Comparison of ENCODE assay signal across 6 cellular contexts in genomic region chr15:90264649-90265048, GRCh38. TPM values are rescaled to one million over a fixed set of nuclear protein-coding genes. Genes with fewer than 3 reads are reported as not detected.
DNase-seq lines count a peak whose midpoint lies in the region; ATAC-seq, FAIRE-seq and TF ChIP-seq lines count a peak whose summit lies in the region.

No MANE protein-coding gene starts in this region.

- TF ChIP-seq EP300 in HepG2 (IDR thresholded peaks at IDR 0.05; ENCODE audit: low read depth in 2 of 2, low read length in 2 of 2) (no peak), HepG2 (CRISPR knock-in tag; IDR thresholded peaks at IDR 0.05; ENCODE audit: borderline replicate concordance) (no peak)

- no peak for TF ChIP-seq RAD21 in HepG2 (CRISPR knock-in tag; IDR thresholded peaks at IDR 0.05)

- H3K4me1 ChIP-seq in HUES48 (ENCODE audit: control insufficient read depth, insufficient read depth, low read length) (peaks cover 22% of the 10 kb centered on the region), HepG2 (ENCODE audit: insufficient read depth, low read length) (peaks cover 61% of the 10 kb centered on the region)

- DNase-seq in activated T-cell treated with anti-CD3 and anti-CD28 coated beads, Interleukin-2, amount 50 U/mL, for 1 hour = peak; percentile 27
- DNase-seq in HepG2 (ENCODE audit: low spot score) (peak; percentile 60), HuH-7 (ENCODE audit: low spot score) (no peak)

- peaks cover 3% of the 10 kb centered on the region for H4K20me1 ChIP-seq in HepG2 (ENCODE audit: insufficient read depth, low read length)

- no peak; a peak in 1 of 4 replicates for TF ChIP-seq POLR2A in HepG2 (IDR thresholded peaks at IDR 0.05; ENCODE audit: insufficient read depth in 1 of 2, low read depth in 2 of 2, low read length in 2 of 2)

- ATAC-seq in HepG2 = peak; percentile 68
- no peak for ATAC-seq in HG03460 (IDR thresholded peaks at IDR 0.05; ENCODE audit: unreplicated experiment)
- no peak for ATAC-seq in GM21447 (IDR thresholded peaks at IDR 0.05; ENCODE audit: unreplicated experiment)

- peaks cover 34% of the 10 kb centered on the region for H3K79me2 ChIP-seq in HepG2 (ENCODE audit: insufficient read depth, low read length)

- TF ChIP-seq CTCF in HepG2 (CRISPR knock-in tag; IDR thresholded peaks at IDR 0.05) = no peak

- BruUV-seq in HepG2 (replicated peaks; lab: Mats Ljungman, UMichigan) = no TSS peak

- peak overlapping the region; percentile 87 for H3K4me2 ChIP-seq in HepG2 (ENCODE audit: low read depth, low read length)

- peak overlapping the region; percentile 81; the same call in 1 of the 2 replicates for H3K9ac ChIP-seq in HUES48 (ENCODE audit: low read depth, low read length)
- peak overlapping the region; percentile 88 for H3K9ac ChIP-seq in HepG2 (ENCODE audit: insufficient read depth, low read depth, low read length)

- 0% methylated on average over 2 of the region's 4 CpGs for WGBS in HepG2 (ENCODE audit: low lambda C conversion rate)

- intact Hi-C loops in HepG2 (cut with micrococcal nuclease; ENCODE audit: unreplicated experiment) = loop anchor here (2.0 to 5.0 kb wide), 2 partner anchors 16 to 32 kb away; partner anchors contain the start of genes CIB1, GDPGP1 and TTLL13

- FAIRE-seq in HepG2 (lab: Jason Lieb, UNC) = peak; percentile 54

- POLR2A ChIA-PET in HepG2 (lab: Yijun Ruan, JAX) = no interaction called here

- H3K9me3 ChIP-seq in HUES48 (ENCODE audit: control insufficient read depth, insufficient read depth, low read length) = no peaks in the 10 kb centered on the region
- no peaks in the 10 kb centered on the region for H3K9me3 ChIP-seq in HepG2 (ENCODE audit: low read length)

- in situ Hi-C loops in HepG2 (cut with HindIII; ENCODE audit: extremely low pct_ligation_motif_present, low pct_unique_long_range_greater_than_20kb) = no loop called here

- H3K4me3 ChIP-seq in HUES48 (ENCODE audit: low read depth, low read length) (peak overlapping the region; percentile 97), HepG2 (replicated peaks in 1 of 3; ENCODE audit: insufficient read depth in 1 of 3, low read depth in 2 of 3, low read length in 3 of 3) (peak overlapping the region; percentile 71 to 78 (median 72))

- H3K36me3 ChIP-seq in HUES48 (ENCODE audit: control insufficient read depth, insufficient read depth, low read length) (peaks cover 20% of the 10 kb centered on the region), HepG2 (replicated peaks in 1 of 2; ENCODE audit: control insufficient read depth in 1 of 2, insufficient read depth in 2 of 2, low read length in 2 of 2) (peaks cover 2 to 6% of the 10 kb centered on the region in 2 experiments; a peak in 3 of 5 replicates)

- H3K27ac ChIP-seq in HUES48 (ENCODE audit: low read depth, low read length) (peak overlapping the region; percentile 95), HepG2 (ENCODE audit: extremely low read length, insufficient read depth, low read length) (peak overlapping the region; percentile 83)

- H3K27me3 ChIP-seq in HUES48 (ENCODE audit: control insufficient read depth, insufficient read depth, low read length) = no peaks in the 10 kb centered on the region
- H3K27me3 ChIP-seq in HepG2 (ENCODE audit: control insufficient read depth in 1 of 2, insufficient read depth in 2 of 2, low read length in 2 of 2) = no peaks in the 10 kb centered on the region; a peak in 1 of 5 replicates

- H2AFZ ChIP-seq in HepG2 (ENCODE audit: low read length) = no peak overlapping the region

- CTCF ChIA-PET in HepG2 (lab: Yijun Ruan, JAX; ENCODE audit: low intra/inter-chr PET ratio, low total read pairs) = no interaction called here

RNA-seq across cellular contexts. Expression of gene NGRN, which starts 0.8 kb away (rescaled TPM):
- total RNA-seq in HepG2 (2016; rRNA removed; fragmentation: Illumina TruSeq; extraction: Trizol) = 63.7 and 77.7 TPM in 2 replicates
- total RNA-seq in HepG2 (2016; cell fraction: cytosol; rRNA removed; fragmentation: Illumina TruSeq; extraction: Trizol; ENCODE audit: low read depth) = 11.5 and 13.8 TPM in 2 replicates
- total RNA-seq in HepG2 (2016; cell fraction: insoluble cytoplasmic fraction; rRNA removed; fragmentation: Illumina TruSeq; extraction: Trizol) = 60.1 and 83.0 TPM in 2 replicates
- total RNA-seq in HepG2 (2016; cell fraction: membrane; rRNA removed; fragmentation: Illumina TruSeq; extraction: Trizol) = 39.4 and 40.9 TPM in 2 replicates
- total RNA-seq in HepG2 (2016; cell fraction: nucleus; rRNA removed; fragmentation: Illumina TruSeq; extraction: Trizol) = 26.7 and 28.3 TPM in 2 replicates
- 39.8 and 44.2 TPM in 2 replicates for polyA plus RNA-seq in HepG2 (2011; rRNA removed)
- 31.8 and 47.0 TPM in 2 replicates for polyA plus RNA-seq in HepG2 (2011; cell fraction: cytosol; rRNA removed)
- 12.2 and 16.6 TPM in 2 replicates for polyA plus RNA-seq in HepG2 (2011; cell fraction: nucleus; rRNA removed)
- 42.4 and 48.2 TPM in 2 replicates for polyA plus RNA-seq in HepG2 (2012)
- polyA plus RNA-seq in HepG2 (2016; cell fraction: cytosol; fragmentation: Illumina TruSeq; extraction: Trizol; ENCODE audit: low read depth) = 13.2 and 14.3 TPM in 2 replicates
- polyA plus RNA-seq in HepG2 (2016; cell fraction: insoluble cytoplasmic fraction; fragmentation: Illumina TruSeq; extraction: Trizol; ENCODE audit: low read depth) = 79.7 and 93.5 TPM in 2 replicates
- polyA plus RNA-seq in HepG2 (2016; cell fraction: membrane; fragmentation: Illumina TruSeq; extraction: Trizol; ENCODE audit: low read depth) = 29.5 and 31.6 TPM in 2 replicates
- polyA plus RNA-seq in HepG2 (2016; cell fraction: nucleus; fragmentation: Illumina TruSeq; extraction: Trizol; ENCODE audit: insufficient read depth, low read depth) = 39.0 and 42.2 TPM in 2 replicates
- 32.4 and 58.8 TPM in 2 replicates for polyA minus RNA-seq in HepG2 (2011; rRNA and poly(A)+ RNA removed; ENCODE audit: low replicate concordance)
- 15.7 and 19.1 TPM in 2 replicates for polyA minus RNA-seq in HepG2 (2011; cell fraction: cytosol; rRNA and poly(A)+ RNA removed)
- polyA minus RNA-seq in HepG2 (2011; cell fraction: nucleus; rRNA and poly(A)+ RNA removed) = 11.7 and 13.3 TPM in 2 replicates

RNA-seq across cellular contexts. Expression of gene TTLL13, which starts 15.3 kb away (rescaled TPM):
- 0.29 TPM in 1 of 2 replicates, not detected in the other for total RNA-seq in HepG2 (2016; rRNA removed; fragmentation: Illumina TruSeq; extraction: Trizol)
- 0.09 TPM in 1 of 2 replicates, not detected in the other for total RNA-seq in HepG2 (2016; cell fraction: cytosol; rRNA removed; fragmentation: Illumina TruSeq; extraction: Trizol; ENCODE audit: low read depth)
- total RNA-seq in HepG2 (2016; cell fraction: insoluble cytoplasmic fraction; rRNA removed; fragmentation: Illumina TruSeq; extraction: Trizol) = 0.11 TPM in 1 of 2 replicates, not detected in the other
- 0.21 TPM in 1 of 2 replicates, not detected in the other for total RNA-seq in HepG2 (2016; cell fraction: membrane; rRNA removed; fragmentation: Illumina TruSeq; extraction: Trizol)
- 0.25 TPM in 1 of 2 replicates, not detected in the other for total RNA-seq in HepG2 (2016; cell fraction: nucleus; rRNA removed; fragmentation: Illumina TruSeq; extraction: Trizol)
- polyA plus RNA-seq in HepG2 (2011; rRNA removed) = 0.07 and 0.08 TPM in 2 replicates
- polyA plus RNA-seq in HepG2 (2011; cell fraction: cytosol; rRNA removed) = 0.04 and 0.14 TPM in 2 replicates
- polyA plus RNA-seq in HepG2 (2011; cell fraction: nucleus; rRNA removed) = 0.21 and 0.51 TPM in 2 replicates
- not detected in 2 replicates for polyA plus RNA-seq in HepG2 (2012)
- polyA plus RNA-seq in HepG2 (2016; cell fraction: cytosol; fragmentation: Illumina TruSeq; extraction: Trizol; ENCODE audit: low read depth) = not detected in 2 replicates
- polyA plus RNA-seq in HepG2 (2016; cell fraction: insoluble cytoplasmic fraction; fragmentation: Illumina TruSeq; extraction: Trizol; ENCODE audit: low read depth) = not detected in 2 replicates
- 0.09 TPM in 1 of 2 replicates, not detected in the other for polyA plus RNA-seq in HepG2 (2016; cell fraction: membrane; fragmentation: Illumina TruSeq; extraction: Trizol; ENCODE audit: low read depth)
- polyA plus RNA-seq in HepG2 (2016; cell fraction: nucleus; fragmentation: Illumina TruSeq; extraction: Trizol; ENCODE audit: insufficient read depth, low read depth) = 0.28 TPM in 1 of 2 replicates, not detected in the other
- polyA minus RNA-seq in HepG2 (2011; rRNA and poly(A)+ RNA removed; ENCODE audit: low replicate concordance) = not detected in 2 replicates
- polyA minus RNA-seq in HepG2 (2011; cell fraction: cytosol; rRNA and poly(A)+ RNA removed) = not detected in 2 replicates
- 0.26 TPM in 1 of 2 replicates, not detected in the other for polyA minus RNA-seq in HepG2 (2011; cell fraction: nucleus; rRNA and poly(A)+ RNA removed)

RNA-seq across cellular contexts. Expression of gene GDPGP1, which starts 30.6 kb away (rescaled TPM):
- total RNA-seq in HepG2 (2016; rRNA removed; fragmentation: Illumina TruSeq; extraction: Trizol) = 4.3 and 5.0 TPM in 2 replicates
- total RNA-seq in HepG2 (2016; cell fraction: cytosol; rRNA removed; fragmentation: Illumina TruSeq; extraction: Trizol; ENCODE audit: low read depth) = 1.2 TPM in 2 replicates
- total RNA-seq in HepG2 (2016; cell fraction: insoluble cytoplasmic fraction; rRNA removed; fragmentation: Illumina TruSeq; extraction: Trizol) = 5.0 and 6.6 TPM in 2 replicates
- total RNA-seq in HepG2 (2016; cell fraction: membrane; rRNA removed; fragmentation: Illumina TruSeq; extraction: Trizol) = 2.4 and 2.8 TPM in 2 replicates
- 4.7 and 4.8 TPM in 2 replicates for total RNA-seq in HepG2 (2016; cell fraction: nucleus; rRNA removed; fragmentation: Illumina TruSeq; extraction: Trizol)
- polyA plus RNA-seq in HepG2 (2011; rRNA removed) = 1.5 and 2.2 TPM in 2 replicates
- polyA plus RNA-seq in HepG2 (2011; cell fraction: cytosol; rRNA removed) = 0.83 and 1.3 TPM in 2 replicates
- polyA plus RNA-seq in HepG2 (2011; cell fraction: nucleus; rRNA removed) = 6.5 and 7.4 TPM in 2 replicates
- polyA plus RNA-seq in HepG2 (2012) = 0.84 and 1.2 TPM in 2 replicates
- polyA plus RNA-seq in HepG2 (2016; cell fraction: cytosol; fragmentation: Illumina TruSeq; extraction: Trizol; ENCODE audit: low read depth) = 0.17 and 0.42 TPM in 2 replicates
- 2.4 and 3.1 TPM in 2 replicates for polyA plus RNA-seq in HepG2 (2016; cell fraction: insoluble cytoplasmic fraction; fragmentation: Illumina TruSeq; extraction: Trizol; ENCODE audit: low read depth)
- polyA plus RNA-seq in HepG2 (2016; cell fraction: membrane; fragmentation: Illumina TruSeq; extraction: Trizol; ENCODE audit: low read depth) = 0.72 and 0.86 TPM in 2 replicates
- polyA plus RNA-seq in HepG2 (2016; cell fraction: nucleus; fragmentation: Illumina TruSeq; extraction: Trizol; ENCODE audit: insufficient read depth, low read depth) = 2.7 and 3.3 TPM in 2 replicates
- polyA minus RNA-seq in HepG2 (2011; rRNA and poly(A)+ RNA removed; ENCODE audit: low replicate concordance) = 18.9 and 23.4 TPM in 2 replicates
- 1.2 and 3.0 TPM in 2 replicates for polyA minus RNA-seq in HepG2 (2011; cell fraction: cytosol; rRNA and poly(A)+ RNA removed)
- polyA minus RNA-seq in HepG2 (2011; cell fraction: nucleus; rRNA and poly(A)+ RNA removed) = 12.5 and 15.4 TPM in 2 replicates

RNA-seq across cellular contexts. Expression of gene CIB1, which starts 30.9 kb away (rescaled TPM):
- total RNA-seq in HepG2 (2016; rRNA removed; fragmentation: Illumina TruSeq; extraction: Trizol) = 38.7 and 52.4 TPM in 2 replicates
- 18.8 and 20.6 TPM in 2 replicates for total RNA-seq in HepG2 (2016; cell fraction: cytosol; rRNA removed; fragmentation: Illumina TruSeq; extraction: Trizol; ENCODE audit: low read depth)
- 43.1 and 52.3 TPM in 2 replicates for total RNA-seq in HepG2 (2016; cell fraction: insoluble cytoplasmic fraction; rRNA removed; fragmentation: Illumina TruSeq; extraction: Trizol)
- total RNA-seq in HepG2 (2016; cell fraction: membrane; rRNA removed; fragmentation: Illumina TruSeq; extraction: Trizol) = 30.4 and 35.8 TPM in 2 replicates
- 22.1 and 24.2 TPM in 2 replicates for total RNA-seq in HepG2 (2016; cell fraction: nucleus; rRNA removed; fragmentation: Illumina TruSeq; extraction: Trizol)
- polyA plus RNA-seq in HepG2 (2011; rRNA removed) = 72.7 and 73.6 TPM in 2 replicates
- 50.7 and 83.9 TPM in 2 replicates for polyA plus RNA-seq in HepG2 (2011; cell fraction: cytosol; rRNA removed)
- polyA plus RNA-seq in HepG2 (2011; cell fraction: nucleus; rRNA removed) = 47.6 and 49.0 TPM in 2 replicates
- 22.9 and 33.8 TPM in 2 replicates for polyA plus RNA-seq in HepG2 (2012)
- polyA plus RNA-seq in HepG2 (2016; cell fraction: cytosol; fragmentation: Illumina TruSeq; extraction: Trizol; ENCODE audit: low read depth) = 38.0 and 44.9 TPM in 2 replicates
- 88.2 and 89.6 TPM in 2 replicates for polyA plus RNA-seq in HepG2 (2016; cell fraction: insoluble cytoplasmic fraction; fragmentation: Illumina TruSeq; extraction: Trizol; ENCODE audit: low read depth)
- 44.3 and 53.1 TPM in 2 replicates for polyA plus RNA-seq in HepG2 (2016; cell fraction: membrane; fragmentation: Illumina TruSeq; extraction: Trizol; ENCODE audit: low read depth)
- polyA plus RNA-seq in HepG2 (2016; cell fraction: nucleus; fragmentation: Illumina TruSeq; extraction: Trizol; ENCODE audit: insufficient read depth, low read depth) = 71.0 and 73.3 TPM in 2 replicates
- polyA minus RNA-seq in HepG2 (2011; rRNA and poly(A)+ RNA removed; ENCODE audit: low replicate concordance) = 45.8 and 91.0 TPM in 2 replicates
- 10.3 and 12.9 TPM in 2 replicates for polyA minus RNA-seq in HepG2 (2011; cell fraction: cytosol; rRNA and poly(A)+ RNA removed)
- 5.7 TPM in 2 replicates for polyA minus RNA-seq in HepG2 (2011; cell fraction: nucleus; rRNA and poly(A)+ RNA removed)
